Comparison of ENCODE assay signal across 9 cellular contexts in the genomic region with DNA sequence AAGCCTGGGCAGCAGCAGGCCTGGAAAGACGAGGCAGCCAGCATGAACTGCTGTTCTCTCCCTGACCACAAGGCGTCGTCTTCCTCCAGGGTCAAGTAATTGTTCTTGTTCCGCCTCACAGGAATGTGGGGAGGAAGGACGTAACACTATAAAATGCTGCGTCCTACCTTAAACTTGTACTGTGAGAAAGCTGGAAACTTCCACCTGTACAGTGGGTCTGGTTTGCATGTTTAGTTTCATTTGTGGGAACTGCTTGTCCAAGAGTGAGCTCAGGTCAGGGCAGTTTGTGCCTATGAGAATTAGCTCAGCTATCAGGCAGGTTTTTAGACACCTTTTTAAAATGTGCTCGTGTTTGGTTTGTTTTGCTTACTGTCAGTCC. TPM values are rescaled to one million over a fixed set of nuclear protein-coding genes. Genes with fewer than 3 reads are reported as not detected.
DNase-seq lines count a peak whose midpoint lies in the region; ATAC-seq, FAIRE-seq and TF ChIP-seq lines count a peak whose summit lies in the region.
"Had no signal": no experiment of that assay in that cellular context is flagged by ENCODE, and none has a peak within 500 bp of the region (broad histone marks: within the 10 kb centered on the region; RNA-seq: fewer than 3 reads in every experiment).

No MANE protein-coding gene starts in this region.

- no peak overlapping the region for H3K4me3 ChIP-seq in Karpas-422 (ENCODE audit: low read length)
- H3K4me3 ChIP-seq in parathyroid adenoma (ENCODE audit: low read depth, low read length), result no peak overlapping the region

- no peak overlapping the region for H3K4me2 ChIP-seq in Karpas-422 (ENCODE audit: low read depth, low read length, poor library complexity, severe bottlenecking)
- no peak overlapping the region for H3K4me2 ChIP-seq in parathyroid adenoma (ENCODE audit: low read length)

- no peak overlapping the region for H2AFZ ChIP-seq in Karpas-422 (ENCODE audit: low read length)
- no peak overlapping the region for H2AFZ ChIP-seq in parathyroid adenoma

- H4K20me1 ChIP-seq in Karpas-422 (ENCODE audit: insufficient read depth, low read depth, low read length), result peaks cover 21% of the 10 kb centered on the region; the same call in 1 of the 2 replicates

- H3K27me3 ChIP-seq in Karpas-422 (ENCODE audit: low read length) (no peaks in the 10 kb centered on the region), parathyroid adenoma (ENCODE audit: control insufficient read depth, insufficient read depth, low read length) (no peaks in the 10 kb centered on the region)

- H3K9me2 ChIP-seq in Karpas-422 (replicated peaks; ENCODE audit: insufficient read depth, low read length), result no peaks in the 10 kb centered on the region

- H3K4me1 ChIP-seq in Karpas-422 (ENCODE audit: low read length), result no peaks in the 10 kb centered on the region
- H3K4me1 ChIP-seq in parathyroid adenoma, result no peaks in the 10 kb centered on the region

- H3K36me3 ChIP-seq in Karpas-422 (ENCODE audit: insufficient read depth, low read length), result no peaks in the 10 kb centered on the region; the same call in 1 of the 2 replicates
- no peaks in the 10 kb centered on the region for H3K36me3 ChIP-seq in parathyroid adenoma (ENCODE audit: control insufficient read depth, insufficient read depth, low read length)

- peak; percentile 92 for ATAC-seq in GM21723 (IDR thresholded peaks at IDR 0.05; ENCODE audit: unreplicated experiment)

- no peak overlapping the region for H3K27ac ChIP-seq in Karpas-422 (ENCODE audit: low read length)
- H3K27ac ChIP-seq in parathyroid adenoma, result no peak overlapping the region

- no peak overlapping the region for H3K9ac ChIP-seq in Karpas-422 (ENCODE audit: low read length)
- no peak overlapping the region for H3K9ac ChIP-seq in parathyroid adenoma

- peak; percentile 25 for TF ChIP-seq CTCF in parathyroid adenoma (IDR thresholded peaks at IDR 0.05)

- H3K9me3 ChIP-seq in Karpas-422 (ENCODE audit: low read length) (no peaks in the 10 kb centered on the region), parathyroid adenoma (ENCODE audit: control insufficient read depth, low read length) (no peaks in the 10 kb centered on the region)

- no peak for FAIRE-seq in RCC 7860 (lab: Jason Lieb, UNC)
- FAIRE-seq: endometrium had no signal

- H3K79me2 ChIP-seq in Karpas-422 (ENCODE audit: low read length), result no peaks in the 10 kb centered on the region
- no peaks in the 10 kb centered on the region for H3K79me2 ChIP-seq in parathyroid adenoma

- peak; percentile 35 for DNase-seq in activated CD4-positive, CD25-positive, alpha-beta regulatory T cell treated with anti-CD3 and anti-CD28 coated beads, Interleukin-2, amount 50 U/mL, for 72 hours
- DNase-seq in activated CD4-positive, CD25-positive, alpha-beta regulatory T cell (lab: John Stamatoyannopoulos, UW), result no peak
- DNase-seq in Karpas-422, result peak; percentile 91
- DNase-seq in activated CD4-positive, alpha-beta T cell treated with anti-CD3 and anti-CD28 coated beads, Interleukin-2, amount 50 U/mL, for 1 hour, result peak; percentile 5
- peak; percentile 15 for DNase-seq in globus pallidus (ENCODE audit: low spot score)
- DNase-seq in RCC 7860 (ENCODE audit: low spot score), result no peak

RNA-seq across cellular contexts. Expression of a gene that starts 55.2 kb away (rescaled TPM):
- 15.4 and 17.0 TPM in 2 replicates for total RNA-seq in Karpas-422 (2014; rRNA removed; shearing (Covaris generic); ENCODE audit: low replicate concordance)

Comparison
In these comparisons a context has a peak if more than half of its experiments do, and no peak if none do; other contexts are left out.
1. DNase-seq: peak in activated CD4-positive, CD25-positive, alpha-beta regulatory T cell treated with anti-CD3 and anti-CD28 coated beads, Interleukin-2, amount 50 U/mL, for 72 hours (single experiment), Karpas-422 (single experiment), activated CD4-positive, alpha-beta T cell treated with anti-CD3 and anti-CD28 coated beads, Interleukin-2, amount 50 U/mL, for 1 hour (single experiment) and globus pallidus (single experiment); none in activated CD4-positive, CD25-positive, alpha-beta regulatory T cell (0 of 4) and RCC 7860 (single experiment).